Comparison of ENCODE assay signal across 10 cellular contexts in the genomic region with DNA sequence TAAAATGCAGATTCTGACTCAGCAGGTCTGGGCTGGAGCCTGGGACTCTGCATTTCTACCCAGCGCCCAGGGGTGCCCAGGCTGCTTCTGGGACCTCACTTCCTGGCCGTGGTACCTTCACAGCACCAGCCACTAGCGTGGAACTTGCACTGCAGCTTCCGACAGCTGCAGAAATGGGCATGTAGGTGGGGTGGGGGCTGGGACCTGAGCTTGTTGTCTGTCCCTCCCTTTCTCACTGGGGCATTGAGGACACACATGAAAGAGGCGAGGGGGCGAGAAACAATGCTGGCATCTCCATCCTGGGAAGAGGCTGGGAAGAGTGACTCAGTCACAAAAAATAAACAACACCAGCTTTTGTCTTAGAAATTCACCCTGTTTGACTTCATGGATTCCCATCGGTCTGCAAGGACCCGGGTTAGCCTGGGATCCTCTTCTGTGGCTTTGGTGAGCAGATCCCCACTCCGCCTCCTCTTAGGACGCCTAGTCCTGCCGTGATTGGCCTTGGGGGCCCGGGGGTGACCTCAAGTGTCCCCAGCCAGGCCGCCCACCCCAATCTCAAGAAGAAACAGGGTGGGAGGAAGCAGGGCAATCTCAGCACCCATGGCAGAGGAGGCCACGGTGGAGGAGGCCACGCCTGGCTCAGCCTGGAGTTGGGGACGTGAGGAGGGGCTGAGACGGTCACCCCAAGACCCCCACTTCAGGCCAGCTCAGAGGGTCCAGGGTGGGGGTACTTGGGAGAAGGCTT. TPM values are rescaled to one million over a fixed set of nuclear protein-coding genes. Genes with fewer than 3 reads are reported as not detected.
A peak's percentile ranks its signal among the peaks of the same experiment; 100 is the strongest.
DNase-seq lines count a peak whose midpoint lies in the region; ATAC-seq lines count a peak whose summit lies in the region.
"Had no signal": no experiment of that assay in that cellular context is flagged by ENCODE, and none has a peak within 500 bp of the region (broad histone marks: within the 10 kb centered on the region; RNA-seq: fewer than 3 reads in every experiment).

No MANE protein-coding gene starts in this region.

- H3K36me3 ChIP-seq in SJSA1: peaks cover 5% of the 10 kb centered on the region; the same call in 1 of the 2 replicates

- H3K27me3 ChIP-seq in SJSA1 (replicated peaks): no peaks in the 10 kb centered on the region

- ATAC-seq in natural killer cell treated with Interleukin-12 subunit alpha and Interleukin-12 subunit beta and Interleukin-15 and Interleukin-18, amount 100 ng/mL, for 72 hours: no peak
- ATAC-seq: stimulated activated naive CD8-positive, alpha-beta T cell treated with anti-CD3 and anti-CD28 coated beads, Interleukin-15, Interleukin-2, amounts not matched to agents 100 U/mL and 50 U/mL, for 24 hours had no signal

- intact Hi-C loops in posterior vena cava (cut with DNase I): no loop called here

- H3K4me1 Mint-ChIP-seq in activated CD4-positive, alpha-beta T cell treated with anti-CD3 and anti-CD28 coated beads, Interleukin-2, amount 10 ng/mL, durations not matched to agents 7 days and 5 days: peaks cover 10% of the 10 kb centered on the region
- no peaks in the 10 kb centered on the region for H3K4me1 Mint-ChIP-seq in natural killer cell treated with Interleukin-12 subunit alpha and Interleukin-12 subunit beta and Interleukin-15 and Interleukin-18, amount 100 ng/mL, for 72 hours (ENCODE audit: low read depth in 2 of 2)

- DNase-seq in Ammon's horn (ENCODE audit: low spot score) (peak; percentile 69), SJSA1 (ENCODE audit: low read depth in 1 of 2, low spot score in 2 of 2) (peak; percentile 94 to 96), foreskin melanocyte (peak; percentile 82), posterior vena cava (ENCODE audit: low spot score) (peak; percentile 82), COLO668 (lab: John Stamatoyannopoulos, UW; ENCODE audit: unreplicated experiment) (no peak), NCI-H524 treated with DMSO at 0.1 percent for 48 hours (lab: John Stamatoyannopoulos, UW) (no peak)
- DNase-seq in activated CD4-positive, alpha-beta T cell treated with anti-CD3 and anti-CD28 coated beads, Interleukin-2, amount 10 ng/mL, durations not matched to agents 7 days and 5 days: no peak
- no peak for DNase-seq in natural killer cell treated with Interleukin-12 subunit alpha and Interleukin-12 subunit beta and Interleukin-15 and Interleukin-18, amount 100 ng/mL, for 72 hours (ENCODE audit: low spot score)
- DNase-seq: stimulated activated naive CD8-positive, alpha-beta T cell treated with anti-CD3 and anti-CD28 coated beads, Interleukin-15, Interleukin-2, amounts not matched to agents 100 U/mL and 50 U/mL, for 24 hours had no signal

- H3K36me3 Mint-ChIP-seq in activated CD4-positive, alpha-beta T cell treated with anti-CD3 and anti-CD28 coated beads, Interleukin-2, amount 10 ng/mL, durations not matched to agents 7 days and 5 days (ENCODE audit: low read depth): no peaks in the 10 kb centered on the region
- no peaks in the 10 kb centered on the region for H3K36me3 Mint-ChIP-seq in natural killer cell treated with Interleukin-12 subunit alpha and Interleukin-12 subunit beta and Interleukin-15 and Interleukin-18, amount 100 ng/mL, for 72 hours

- POLR2A ChIA-PET in activated CD4-positive, alpha-beta T cell treated with anti-CD3 and anti-CD28 coated beads, Interleukin-2, amount 10 ng/mL, durations not matched to agents 7 days and 5 days (lab: Charles Lee): no interaction called here

- no peak overlapping the region for H3K27ac Mint-ChIP-seq in activated CD4-positive, alpha-beta T cell treated with anti-CD3 and anti-CD28 coated beads, Interleukin-2, amount 10 ng/mL, durations not matched to agents 7 days and 5 days
- no peak overlapping the region for H3K27ac Mint-ChIP-seq in natural killer cell treated with Interleukin-12 subunit alpha and Interleukin-12 subunit beta and Interleukin-15 and Interleukin-18, amount 100 ng/mL, for 72 hours
- H3K27ac Mint-ChIP-seq: progenitor cell of endocrine pancreas had no signal

- CTCF ChIA-PET in activated CD4-positive, alpha-beta T cell treated with anti-CD3 and anti-CD28 coated beads, Interleukin-2, amount 10 ng/mL, durations not matched to agents 7 days and 5 days (lab: Charles Lee): no interaction called here

- no peak overlapping the region for H3K4me3 Mint-ChIP-seq in activated CD4-positive, alpha-beta T cell treated with anti-CD3 and anti-CD28 coated beads, Interleukin-2, amount 10 ng/mL, durations not matched to agents 7 days and 5 days
- H3K4me3 Mint-ChIP-seq in natural killer cell treated with Interleukin-12 subunit alpha and Interleukin-12 subunit beta and Interleukin-15 and Interleukin-18, amount 100 ng/mL, for 72 hours: no peak overlapping the region

- H3K27me3 Mint-ChIP-seq in activated CD4-positive, alpha-beta T cell treated with anti-CD3 and anti-CD28 coated beads, Interleukin-2, amount 10 ng/mL, durations not matched to agents 7 days and 5 days: peaks cover 19% of the 10 kb centered on the region
- peaks cover 8 to 19% of the 10 kb centered on the region in 2 donors for H3K27me3 Mint-ChIP-seq in natural killer cell treated with Interleukin-12 subunit alpha and Interleukin-12 subunit beta and Interleukin-15 and Interleukin-18, amount 100 ng/mL, for 72 hours
- H3K27me3 Mint-ChIP-seq: progenitor cell of endocrine pancreas had no signal

- H3K9me3 Mint-ChIP-seq in activated CD4-positive, alpha-beta T cell treated with anti-CD3 and anti-CD28 coated beads, Interleukin-2, amount 10 ng/mL, durations not matched to agents 7 days and 5 days: no peaks in the 10 kb centered on the region
- H3K9me3 Mint-ChIP-seq in natural killer cell treated with Interleukin-12 subunit alpha and Interleukin-12 subunit beta and Interleukin-15 and Interleukin-18, amount 100 ng/mL, for 72 hours: no peaks in the 10 kb centered on the region

- H3K4me3 ChIP-seq in SJSA1: no peak overlapping the region

- peaks cover 58% of the 10 kb centered on the region for H3K4me1 ChIP-seq in SJSA1 (replicated peaks)

- peak overlapping the region; percentile 96 for H3K27ac ChIP-seq in SJSA1

- H3K9me3 ChIP-seq in SJSA1 (replicated peaks): no peaks in the 10 kb centered on the region

RNA-seq across cellular contexts. Expression of a gene that starts 29.9 kb away (rescaled TPM):
- 32.6 and 42.0 TPM in 2 replicates for total RNA-seq in SJSA1 (2014; rRNA removed; shearing (Covaris generic))
- 10 to 100 TPM; 27.1 to 27.4 TPM for total RNA-seq in posterior vena cava
- 10 to 100 TPM; 19.0 to 19.6 TPM for total RNA-seq in activated CD4-positive, alpha-beta T cell treated with anti-CD3 and anti-CD28 coated beads, Interleukin-2, amount 10 ng/mL, durations not matched to agents 7 days and 5 days
- total RNA-seq in natural killer cell treated with Interleukin-12 subunit alpha and Interleukin-12 subunit beta and Interleukin-15 and Interleukin-18, amount 100 ng/mL, for 72 hours: 10 to 100 TPM; 16.5 to 23.5 TPM

Comparison
In these comparisons a context has a peak if more than half of its experiments do, and no peak if none do; other contexts are left out.
1. DNase-seq: peak in Ammon's horn (single experiment), SJSA1 (2 of 2), foreskin melanocyte (single experiment) and posterior vena cava (single experiment); none in COLO668 (single experiment), activated CD4-positive, alpha-beta T cell treated with anti-CD3 and anti-CD28 coated beads, Interleukin-2, amount 10 ng/mL, durations not matched to agents 7 days and 5 days (single experiment), NCI-H524 treated with DMSO at 0.1 percent for 48 hours (single experiment) and natural killer cell treated with Interleukin-12 subunit alpha and Interleukin-12 subunit beta and Interleukin-15 and Interleukin-18, amount 100 ng/mL, for 72 hours (single experiment).